ENCODE assay signal across 8 cellular contexts in genomic region chr10:128062837-128063563, GRCh38.
A peak's percentile ranks its signal among the peaks of the same experiment; 100 is the strongest.
DNase-seq lines count a peak whose midpoint lies in the region; ATAC-seq and TF ChIP-seq lines count a peak whose summit lies in the region.

No MANE protein-coding gene starts in this region.

- DNase-seq in Ammon's horn (ENCODE audit: low spot score), result peak; percentile 59
- peak; percentile 65 for DNase-seq in activated T-cell treated with anti-CD3 and anti-CD28 coated beads, Interleukin-2, amount 50 U/mL, for 24 hours
- DNase-seq in heart right ventricle, result peak in 1 of 2 donors; percentile 55
- DNase-seq in stimulated activated CD4-positive, alpha-beta T cell treated with anti-CD3 and anti-CD28 coated beads, Interleukin-4, amount 100 ng/mL, for 4 hours, result peak; percentile 42 to 57
- no peak for DNase-seq in NCI-H510A (lab: John Stamatoyannopoulos, UW)
- no peak for DNase-seq in cerebellar nuclear complex (lab: John Stamatoyannopoulos, UW)

- H3K27me3 Mint-ChIP-seq in activated T-cell treated with anti-CD3 and anti-CD28 coated beads, Interleukin-2, amount 50 U/mL, for 24 hours, result no peaks in the 10 kb centered on the region

- intact Hi-C loops in heart right ventricle (cut with DNase I), result loop anchor here in 3 of 10 donors (10.0 kb wide), 2 partner anchors 48 to 348 kb away; no protein-coding TSS in a partner anchor

- H3K9ac ChIP-seq in HUES6 (ENCODE audit: low read length), result peak overlapping the region; percentile 52

- peaks cover 25% of the 10 kb centered on the region for H3K4me1 ChIP-seq in HUES6 (ENCODE audit: control insufficient read depth, insufficient read depth, low read length)
- H3K4me1 ChIP-seq in heart right ventricle, result peaks cover 0 to 82% (median 32%) of the 10 kb centered on the region in 9 donors

- H3K36me3 ChIP-seq in HUES6 (ENCODE audit: control insufficient read depth, insufficient read depth, low read length) (no peaks in the 10 kb centered on the region; the same call in 1 of the 2 replicates), heart right ventricle (peaks cover 0 to 97% (median 12%) of the 10 kb centered on the region in 9 donors)

- peak overlapping the region; percentile 99 for H3K27ac Mint-ChIP-seq in activated T-cell treated with anti-CD3 and anti-CD28 coated beads, Interleukin-2, amount 50 U/mL, for 24 hours

- no peak for TF ChIP-seq CTCF in heart right ventricle (IDR thresholded peaks at IDR 0.05)

- H3K4me3 ChIP-seq in HUES6 (ENCODE audit: low read depth, low read length) (no peak overlapping the region; the same call in 1 of the 2 replicates), heart right ventricle (peak overlapping the region in 6 of 10 donors; percentile 1 to 36 (median 13))

- WGBS in heart right ventricle, 2 donors, result 40 to 48% methylated on average over 20 of the region's 20 CpGs

- H3K27me3 ChIP-seq in HUES6 (ENCODE audit: control insufficient read depth, insufficient read depth, low read length) (no peaks in the 10 kb centered on the region), heart right ventricle (no peaks in the 10 kb centered on the region)

- H3K27ac ChIP-seq in HUES6 (ENCODE audit: low read depth, low read length) (no peak overlapping the region), heart right ventricle (peak overlapping the region in 9 of 10 donors; percentile 2 to 95 (median 74))

- peak; percentile 47 for ATAC-seq in GM21381 (IDR thresholded peaks at IDR 0.05; ENCODE audit: unreplicated experiment)
- ATAC-seq in heart right ventricle, result peak in 7 of 8 donors; percentile 11 to 70 (median 47)

- H3K9me3 Mint-ChIP-seq in activated T-cell treated with anti-CD3 and anti-CD28 coated beads, Interleukin-2, amount 50 U/mL, for 24 hours, result no peaks in the 10 kb centered on the region

- peaks cover 88% of the 10 kb centered on the region for H3K4me1 Mint-ChIP-seq in activated T-cell treated with anti-CD3 and anti-CD28 coated beads, Interleukin-2, amount 50 U/mL, for 24 hours (ENCODE audit: low read depth)

- peak overlapping the region; percentile 75 for H3K4me3 Mint-ChIP-seq in activated T-cell treated with anti-CD3 and anti-CD28 coated beads, Interleukin-2, amount 50 U/mL, for 24 hours

- H3K9me3 ChIP-seq in HUES6 (ENCODE audit: control insufficient read depth, insufficient read depth, low read depth, low read length), result no peaks in the 10 kb centered on the region; the same call in 1 of the 2 replicates
- H3K9me3 ChIP-seq in heart right ventricle, result no peaks in the 10 kb centered on the region

- H3K36me3 Mint-ChIP-seq in activated T-cell treated with anti-CD3 and anti-CD28 coated beads, Interleukin-2, amount 50 U/mL, for 24 hours (ENCODE audit: low read depth), result peaks cover 96% of the 10 kb centered on the region

Comparison
In these comparisons a context has a peak if more than half of its experiments do, and no peak if none do; other contexts are left out.
1. DNase-seq: peak in Ammon's horn (single experiment), activated T-cell treated with anti-CD3 and anti-CD28 coated beads, Interleukin-2, amount 50 U/mL, for 24 hours (single experiment) and stimulated activated CD4-positive, alpha-beta T cell treated with anti-CD3 and anti-CD28 coated beads, Interleukin-4, amount 100 ng/mL, for 4 hours (2 of 2); none in NCI-H510A (single experiment) and cerebellar nuclear complex (0 of 2).